In the genomic region with DNA sequence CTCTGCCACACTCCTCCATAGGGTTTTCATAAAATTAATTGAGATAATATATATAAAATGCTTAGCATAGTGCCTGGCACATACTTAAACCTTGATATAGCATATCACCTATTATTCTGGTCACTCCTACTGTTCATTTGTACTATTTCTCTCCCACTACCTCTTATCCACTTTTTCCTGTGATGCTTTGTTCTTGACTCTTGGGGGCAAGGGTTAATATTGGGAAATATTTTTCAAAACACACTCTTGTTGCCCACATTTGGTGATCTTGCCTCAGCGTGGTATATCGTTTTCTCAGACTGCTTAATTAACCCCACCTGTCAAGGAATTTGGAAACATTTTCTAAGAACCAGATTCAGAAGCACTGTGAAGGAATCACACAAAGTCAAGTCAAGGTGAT, we compare ENCODE assay signal across 39 cellular contexts. TPM values are rescaled to one million over a fixed set of nuclear protein-coding genes. Genes with fewer than 3 reads are reported as not detected.
"Had no signal": no experiment of that assay in that cellular context is flagged by ENCODE, and none has a peak within 500 bp of the region (broad histone marks: within the 10 kb centered on the region; RNA-seq: fewer than 3 reads in every experiment).

No MANE protein-coding gene starts in this region.

- ATAC-seq: activated naive CD4-positive, alpha-beta T cell treated with anti-CD3 and anti-CD28 coated beads, Interleukin-2, amount 50 U/mL, for 72 hours; activated naive CD8-positive, alpha-beta T cell treated with anti-CD3 and anti-CD28 coated beads, Interleukin-2, amount 50 U/mL, for 24 hours; activated T-cell treated with anti-CD3 and anti-CD28 coated beads, Interleukin-2, amount 50 U/mL, for 4 hours; activated T-cell treated with anti-CD3 and anti-CD28 coated beads, Interleukin-2, amount 50 U/mL, for 72 hours; activated T-helper 17 cell treated with anti-CD3 and anti-CD28 coated beads, Interleukin-2, amount 50 U/mL, for 72 hours; body of pancreas had no signal

- DNase-seq: activated effector memory CD4-positive, alpha-beta T cell treated with anti-CD3 and anti-CD28 coated beads, Interleukin-2, amount 50 U/mL, for 16 hours; activated effector memory CD4-positive, alpha-beta T cell treated with Interleukin-2 at 50 U/mL for 16 hours; activated gamma-delta T cell; activated gamma-delta T cell treated with Interleukin-2 at 50 U/mL for 16 hours; activated naive CD4-positive, alpha-beta T cell; activated naive CD4-positive, alpha-beta T cell treated with anti-CD3 and anti-CD28 coated beads for 36 hours; activated naive CD4-positive, alpha-beta T cell treated with anti-CD3 and anti-CD28 coated beads, Interleukin-2, amount 10 ng/mL, durations not matched to agents 7 days and 5 days; activated naive CD4-positive, alpha-beta T cell treated with anti-CD3 and anti-CD28 coated beads, Interleukin-2, amount 50 U/mL, for 16 hours; activated naive CD4-positive, alpha-beta T cell treated with Interleukin-2 at 50 U/mL for 16 hours; activated naive CD8-positive, alpha-beta T cell treated with anti-CD3 and anti-CD28 coated beads for 36 hours; activated naive CD8-positive, alpha-beta T cell treated with anti-CD3 and anti-CD28 coated beads, Interleukin-2, amount 10 ng/mL, durations not matched to agents 7 days and 5 days; activated naive CD8-positive, alpha-beta T cell treated with anti-CD3 and anti-CD28 coated beads, Interleukin-2, amount 50 U/mL, for 24 hours; activated T-cell treated with anti-CD3 and anti-CD28 coated beads for 4 hours; activated T-cell treated with anti-CD3 and anti-CD28 coated beads, Interleukin-2, amount 50 U/mL, for 1 hour; activated T-cell treated with anti-CD3 and anti-CD28 coated beads, Interleukin-2, amount 50 U/mL, for 24 hours; activated T-cell treated with anti-CD3 and anti-CD28 coated beads, Interleukin-2, amount 50 U/mL, for 4 hours; activated T-cell treated with anti-CD3 and anti-CD28 coated beads, Interleukin-2, amount 50 U/mL, for 48 hours; activated T-cell treated with anti-CD3 and anti-CD28 coated beads, Interleukin-2, amount 50 U/mL, for 72 hours; adrenal gland; amniotic stem cell; amygdala; anterior cingulate cortex; aorta; body of pancreas; brain microvascular endothelial cell; caudate nucleus; central memory CD4-positive, alpha-beta T cell; cerebellar nuclear complex had no signal

- H3K27ac ChIP-seq: adrenal gland, ascending aorta, body of pancreas, brain microvascular endothelial cell, breast epithelium, cardiac muscle cell had no signal

- H3K4me3 ChIP-seq: adrenal gland, ascending aorta, body of pancreas, breast epithelium, cardiac muscle cell had no signal

- H3K9me3 ChIP-seq: adrenal gland, ascending aorta, body of pancreas, breast epithelium had no signal

- H3K36me3 ChIP-seq: adrenal gland, ascending aorta, brain microvascular endothelial cell, breast epithelium, cardiac muscle cell had no signal

- H3K4me1 ChIP-seq: adrenal gland, ascending aorta, body of pancreas, breast epithelium had no signal

- H3K27me3 ChIP-seq: ascending aorta, body of pancreas, brain microvascular endothelial cell, cardiac muscle cell had no signal

RNA-seq across cellular contexts. Expression of gene SERPINA7, which starts 16.3 kb away (rescaled TPM):
- total RNA-seq: activated naive CD4-positive, alpha-beta T cell treated with anti-CD3 and anti-CD28 coated beads for 36 hours; activated naive CD4-positive, alpha-beta T cell treated with anti-CD3 and anti-CD28 coated beads, Interleukin-2, amount 50 U/mL, for 72 hours; activated naive CD8-positive, alpha-beta T cell treated with anti-CD3 and anti-CD28 coated beads for 36 hours; activated naive CD8-positive, alpha-beta T cell treated with anti-CD3 and anti-CD28 coated beads, Interleukin-2, amount 10 ng/mL, durations not matched to agents 7 days and 5 days; activated T-cell treated with anti-CD3 and anti-CD28 coated beads, Interleukin-2, amount 50 U/mL, for 4 hours; activated T-cell treated with anti-CD3 and anti-CD28 coated beads, Interleukin-2, amount 50 U/mL, for 72 hours; activated T-helper 1 cell treated with anti-CD3 and anti-CD28 coated beads, Interleukin-12 subunit alpha, Interleukin-12 subunit beta, Interleukin-2, Interleukin-4 antibody, amounts not matched to agents 30 ng/mL and 10 ng/mL and 1 ng/mL, durations not matched to agents 14 hours and 24 hours and 36 hours; activated T-helper 17 cell treated with anti-CD3 and anti-CD28 coated beads, Interleukin-2, amount 50 U/mL, for 72 hours; activated T-helper 2 cell treated with anti-CD3 and anti-CD28 coated beads, Interferon-gamma antibody, Interleukin-2, Interleukin-4, amounts not matched to agents 10 μg/mL and 5 μg/mL and 100 μg/mL, durations not matched to agents 14 hours and 24 hours and 36 hours; aorta; astrocyte; body of pancreas; breast epithelium; bronchial epithelial cell; cardiac muscle cell; cardiac septum; cerebellum had no signal
- polyA plus RNA-seq: aorta, cardiac muscle cell had no signal
